In genomic region chr1:192658255-192658654, GRCh38 we compare ENCODE assay signal across 35 cellular contexts. TPM values are rescaled to one million over a fixed set of nuclear protein-coding genes. Genes with fewer than 3 reads are reported as not detected.
"Had no signal": no experiment of that assay in that cellular context is flagged by ENCODE, and none has a peak within 500 bp of the region (broad histone marks: within the 10 kb centered on the region; RNA-seq: fewer than 3 reads in every experiment).

No MANE protein-coding gene starts in this region.

- H3K27ac ChIP-seq: adrenal gland, cardiac muscle cell, VCaP had no signal

- H3K27me3 ChIP-seq: adrenal gland, cardiac muscle cell had no signal

- H3K4me3 ChIP-seq: adrenal gland, cardiac muscle cell had no signal

- H3K9me3 ChIP-seq: adrenal gland had no signal

- H3K4me1 ChIP-seq: adrenal gland had no signal

- ATAC-seq: activated CD8-positive, alpha-beta T cell treated with anti-CD3 and anti-CD28 coated beads for 36 hours; activated naive CD4-positive, alpha-beta T cell treated with anti-CD3 and anti-CD28 coated beads, Interleukin-2, amount 50 U/mL, for 72 hours; activated T-cell treated with anti-CD3 and anti-CD28 coated beads, Interleukin-2, amount 50 U/mL, for 4 hours; activated T-cell treated with anti-CD3 and anti-CD28 coated beads, Interleukin-2, amount 50 U/mL, for 72 hours; activated T-helper 17 cell treated with anti-CD3 and anti-CD28 coated beads, Interleukin-2, amount 50 U/mL, for 72 hours had no signal

- H3K36me3 ChIP-seq: adrenal gland, cardiac muscle cell had no signal

- DNase-seq: activated B cell treated with CpG ODN at 0.5 μM for 24 hours; activated CD4-positive, alpha-beta memory T cell treated with anti-CD3 and anti-CD28 coated beads for 36 hours; activated CD4-positive, alpha-beta T cell treated with anti-CD3 and anti-CD28 coated beads for 4 hours; activated CD4-positive, alpha-beta T cell treated with anti-CD3 and anti-CD28 coated beads, Interleukin-2, amount 10 ng/mL, durations not matched to agents 24 days and 14 days; activated CD4-positive, alpha-beta T cell treated with anti-CD3 and anti-CD28 coated beads, Interleukin-2, amount 50 U/mL, for 1 hour; activated CD4-positive, alpha-beta T cell treated with anti-CD3 and anti-CD28 coated beads, Interleukin-2, amount 50 U/mL, for 4 hours; activated CD4-positive, CD25-positive, alpha-beta regulatory T cell treated with anti-CD3 and anti-CD28 coated beads, Interleukin-2, amount 50 U/mL, for 72 hours; activated CD8-positive, alpha-beta memory T cell treated with anti-CD3 and anti-CD28 coated beads, Interleukin-2, amount 50 U/mL, for 4 hours; activated CD8-positive, alpha-beta T cell treated with anti-CD3 and anti-CD28 coated beads for 36 hours; activated effector memory CD4-positive, alpha-beta T cell treated with anti-CD3 and anti-CD28 coated beads, Interleukin-2, amount 50 U/mL, for 16 hours; activated gamma-delta T cell treated with Interleukin-2 at 50 U/mL for 16 hours; activated naive CD4-positive, alpha-beta T cell; activated naive CD4-positive, alpha-beta T cell treated with anti-CD3 and anti-CD28 coated beads for 36 hours; activated naive CD4-positive, alpha-beta T cell treated with anti-CD3 and anti-CD28 coated beads, Interleukin-2, amount 50 U/mL, for 16 hours; activated naive CD8-positive, alpha-beta T cell treated with anti-CD3 and anti-CD28 coated beads for 36 hours; activated T-cell treated with anti-CD3 and anti-CD28 coated beads for 4 hours; activated T-cell treated with anti-CD3 and anti-CD28 coated beads, Interleukin-2, amount 50 U/mL, for 1 hour; activated T-cell treated with anti-CD3 and anti-CD28 coated beads, Interleukin-2, amount 50 U/mL, for 4 hours; activated T-cell treated with anti-CD3 and anti-CD28 coated beads, Interleukin-2, amount 50 U/mL, for 72 hours; adrenal gland; amniotic stem cell; aorta; caudate nucleus; cerebellar nuclear complex; T-helper 2 cell; T-helper 9 cell had no signal

RNA-seq across cellular contexts. Expression of gene RGS13, which starts 22.3 kb away (rescaled TPM):
- total RNA-seq: activated CD4-positive, alpha-beta memory T cell treated with anti-CD3 and anti-CD28 coated beads for 36 hours; activated CD4-positive, alpha-beta T cell treated with anti-CD3 and anti-CD28 coated beads, Interleukin-2, amount 10 ng/mL, durations not matched to agents 24 days and 14 days; activated CD8-positive, alpha-beta memory T cell treated with anti-CD3 and anti-CD28 coated beads for 36 hours; activated CD8-positive, alpha-beta T cell treated with anti-CD3 and anti-CD28 coated beads for 36 hours; activated naive CD4-positive, alpha-beta T cell treated with anti-CD3 and anti-CD28 coated beads for 36 hours; activated naive CD4-positive, alpha-beta T cell treated with anti-CD3 and anti-CD28 coated beads, Interleukin-2, amount 50 U/mL, for 72 hours; activated naive CD8-positive, alpha-beta T cell treated with anti-CD3 and anti-CD28 coated beads for 36 hours; activated T-cell treated with anti-CD3 and anti-CD28 coated beads, Interleukin-2, amount 50 U/mL, for 4 hours; activated T-cell treated with anti-CD3 and anti-CD28 coated beads, Interleukin-2, amount 50 U/mL, for 72 hours; activated T-helper 1 cell treated with anti-CD3 and anti-CD28 coated beads, Interleukin-12 subunit alpha, Interleukin-12 subunit beta, Interleukin-2, Interleukin-4 antibody, amounts not matched to agents 30 ng/mL and 10 ng/mL and 1 ng/mL, durations not matched to agents 14 hours and 24 hours and 36 hours; astrocyte; bronchial epithelial cell; chondrocyte had no signal
